19 cellular contexts compared by ENCODE assay signal in genomic region chrX:153750126-153750774, GRCh38. TPM values are rescaled to one million over a fixed set of nuclear protein-coding genes. Genes with fewer than 3 reads are reported as not detected.
A peak's percentile ranks its signal among the peaks of the same experiment; 100 is the strongest.
DNase-seq lines count a peak whose midpoint lies in the region; ATAC-seq, FAIRE-seq and TF ChIP-seq lines count a peak whose summit lies in the region.
"Had no signal": no experiment of that assay in that cellular context is flagged by ENCODE, and none has a peak within 500 bp of the region (broad histone marks: within the 10 kb centered on the region; RNA-seq: fewer than 3 reads in every experiment).

No MANE protein-coding gene starts in this region.

- intact Hi-C loops in K562 (cut with micrococcal nuclease) = no loop called here
- intact Hi-C loops in kidney (cut with DNase I) = no loop called here
- intact Hi-C loops in aorta (cut with DNase I) = no loop called here

- H3K4me1 ChIP-seq in K562 (replicated peaks in 1 of 2; ENCODE audit: control insufficient read depth in 2 of 2, insufficient read depth in 2 of 2, low read length in 2 of 2) = peaks cover 0 to under 1% of the 10 kb centered on the region in 2 experiments; a peak in 1 of 5 replicates
- no peaks in the 10 kb centered on the region for H3K4me1 ChIP-seq in kidney (ENCODE audit: control insufficient read depth in 1 of 2, insufficient read depth in 1 of 2, low read depth in 1 of 2, low read length in 2 of 2)
- H3K4me1 ChIP-seq in aorta (ENCODE audit: control insufficient read depth in 1 of 2, insufficient read depth in 2 of 2, low read length in 2 of 2) = no peaks in the 10 kb centered on the region

- TF ChIP-seq POLR2A in K562 (conservative IDR thresholded peaks at IDR 0.05) = no peak

- H2AFZ ChIP-seq in K562 (ENCODE audit: low read depth, low read length) = no peak overlapping the region

- H3K36me3 ChIP-seq in K562 (ENCODE audit: control insufficient read depth, insufficient read depth, low read length) (no peaks in the 10 kb centered on the region), kidney (ENCODE audit: control insufficient read depth in 1 of 2, insufficient read depth in 2 of 2, low read length in 2 of 2) (no peaks in the 10 kb centered on the region), aorta (ENCODE audit: control insufficient read depth in 1 of 2, insufficient read depth in 2 of 2, low read length in 1 of 2) (no peaks in the 10 kb centered on the region)

- TF ChIP-seq EP300 in K562 (IDR thresholded peaks at IDR 0.05; ENCODE audit: low read length) = no peak

- H3K4me2 ChIP-seq in K562 (ENCODE audit: insufficient read depth, low read length) = no peak overlapping the region
- H3K4me2 ChIP-seq: KMS-11 had no signal

- TF ChIP-seq CTCF in K562 (IDR thresholded peaks at IDR 0.05 in 2 of 3, conservative IDR thresholded peaks at IDR 0.05 in 1 of 3; ENCODE audit: insufficient read depth in 2 of 3, low read depth in 1 of 3, low read length in 3 of 3) = no peak
- no peak for TF ChIP-seq CTCF in kidney (IDR thresholded peaks at IDR 0.05; ENCODE audit: borderline replicate concordance, extremely low read depth, insufficient read depth)

- no peak overlapping the region for H3K9ac ChIP-seq in K562 (ENCODE audit: insufficient read depth in 1 of 2, low read depth in 2 of 2, low read length in 2 of 2)
- no peak overlapping the region for H3K9ac ChIP-seq in kidney (ENCODE audit: low read length in 2 of 2)
- H3K9ac ChIP-seq: KMS-11 had no signal

- H3K9me3 ChIP-seq in K562 (replicated peaks; ENCODE audit: control insufficient read depth, insufficient read depth, low read depth, low read length) = no peaks in the 10 kb centered on the region
- H3K9me3 ChIP-seq in kidney (ENCODE audit: control insufficient read depth in 1 of 2, low read length in 2 of 2) = no peaks in the 10 kb centered on the region
- no peaks in the 10 kb centered on the region for H3K9me3 ChIP-seq in aorta (ENCODE audit: control insufficient read depth, low read length)

- POLR2A ChIA-PET in K562 (lab: Yijun Ruan, JAX) = no interaction called here

- no peak for FAIRE-seq in K562 (lab: Jason Lieb, UNC)
- FAIRE-seq in kidney (lab: Jason Lieb, UNC) = no peak
- FAIRE-seq: RCC 7860 had no signal

- BruUV-seq in K562 (replicated peaks; lab: Mats Ljungman, UMichigan) = no TSS peak

- ATAC-seq in K562 (no peak; the same call in 2 of the 3 replicates), aorta (ENCODE audit: low FRiP score) (no peak)

- H3K9me1 ChIP-seq in K562 (ENCODE audit: control insufficient read depth, insufficient read depth, low read length) = no peaks in the 10 kb centered on the region

- H3K79me2 ChIP-seq in K562 (ENCODE audit: control insufficient read depth, insufficient read depth, low read length) = no peaks in the 10 kb centered on the region

- WGBS in K562 (ENCODE audit: insufficient coverage, low coverage, missing lambda C conversion rate) = 62% methylated on average over 7 of the region's 12 CpGs
- WGBS in aorta, 2 donors = 69 to 76% methylated on average over 12 of the region's 12 CpGs

- no peak for TF ChIP-seq RAD21 in K562 (CRISPR knock-in tag; conservative IDR thresholded peaks at IDR 0.05 in 1 of 2, IDR thresholded peaks at IDR 0.05 in 1 of 2)

- CTCF ChIA-PET in K562 (lab: Yijun Ruan, JAX; ENCODE audit: low intra/inter-chr PET ratio) = no interaction called here

- DNase-seq in NCI-H1694 (lab: John Stamatoyannopoulos, UW) = peak; percentile 57
- peak in 1 of 4 experiments; percentile 3 for DNase-seq in K562 (ENCODE audit: extremely low read depth in 1 of 4, low spot score in 3 of 4)
- peak; percentile 8 for DNase-seq in kidney
- DNase-seq in H4 (ENCODE audit: low spot score) = no peak
- no peak for DNase-seq in aorta
- no peak for DNase-seq in amniotic stem cell (lab: John Stamatoyannopoulos, UW)
- DNase-seq: ACHN; DMS79; H9; NCI-H1417 treated with DMSO at 0.1 percent for 48 hours; NCI-H2081; NCI-H510A; NCI-H748 treated with DMSO at 0.1 percent for 48 hours; NK-92 treated with Interleukin-12 subunit alpha and Interleukin-12 subunit beta, amount 100 ng/mL, for 24 hours; Right ventricle myocardium superior had no signal

- H3K4me3 ChIP-seq in K562 = no peak overlapping the region
- no peak overlapping the region for H3K4me3 ChIP-seq in kidney (ENCODE audit: low read length in 2 of 2)
- H3K4me3 ChIP-seq in aorta (ENCODE audit: low read length in 2 of 2) = no peak overlapping the region
- H3K4me3 ChIP-seq: SK-N-MC had no signal

- in situ Hi-C loops in K562 (cut with MboI) = no loop called here

- H3K27me3 ChIP-seq in K562 (ENCODE audit: control insufficient read depth in 2 of 2, insufficient read depth in 2 of 2, low read length in 2 of 2) = no peaks in the 10 kb centered on the region
- no peaks in the 10 kb centered on the region for H3K27me3 ChIP-seq in aorta (ENCODE audit: control insufficient read depth in 1 of 2, insufficient read depth in 2 of 2, low read length in 1 of 2)

- H4K20me1 ChIP-seq in K562 (replicated peaks; ENCODE audit: control insufficient read depth, insufficient read depth, low read length) = no peaks in the 10 kb centered on the region

- no peak overlapping the region for H3K27ac ChIP-seq in K562 (ENCODE audit: extremely low read depth, low read depth, low read length)
- H3K27ac ChIP-seq in kidney (ENCODE audit: low read depth in 2 of 2, low read length in 2 of 2) = no peak overlapping the region
- H3K27ac ChIP-seq in aorta (ENCODE audit: low read depth in 1 of 2, low read length in 2 of 2) = no peak overlapping the region
- H3K27ac ChIP-seq: C4-2B, KMS-11, SK-N-MC had no signal

RNA-seq across cellular contexts. Expression of gene PLXNB3, which starts 13.8 kb away (rescaled TPM):
- 2.4 and 18.7 TPM in 2 replicates for total RNA-seq in K562 (2011; cell fraction: chromatin; rRNA removed; ENCODE audit: low replicate concordance)
- total RNA-seq in K562 (2011; cell fraction: nucleolus; rRNA removed) = 5.5 and 11.0 TPM in 2 replicates
- total RNA-seq in K562 (2011; cell fraction: nucleoplasm; rRNA removed) = 3.1 and 3.7 TPM in 2 replicates
- total RNA-seq in K562 (2014; rRNA removed) (1.6 and 2.0 TPM in 2 replicates), K562 (2014; rRNA removed; fragmentation: Illumina TruSeq; extraction: Trizol) (0.22 TPM in 1 of 2 replicates, not detected in the other), K562 (2015; rRNA removed; fragmentation: Illumina TruSeq; extraction: Trizol) (0.25 and 0.72 TPM in 2 replicates), K562 (2021) (1.6 TPM in 2 replicates), kidney (5.6 TPM), aorta (10 to 100 TPM; 18.0 to 18.7 TPM)
- polyA plus RNA-seq in K562 (2011; rRNA removed) (1.5 and 2.4 TPM in 2 replicates), K562 (2014; fragmentation: Illumina TruSeq; extraction: Trizol) (0.40 and 0.50 TPM in 2 replicates), K562 (2014; fragmentation: Nextera tagmentation; extraction: Ambion mirVana) (not detected), K562 (2014; rRNA removed) (1.4 and 1.6 TPM in 2 replicates), kidney (ENCODE audit: insufficient read depth, low read depth, low replicate concordance) (2.2 TPM), aorta (10 to 100 TPM in 1 of 2 donors, under 1 TPM in 1; 0.38 to 31.4 TPM)
- 0.63 and 1.1 TPM in 2 replicates for polyA plus RNA-seq in K562 (2011; cell fraction: cytosol; rRNA removed)
- 12.2 and 14.5 TPM in 2 replicates for polyA plus RNA-seq in K562 (2011; cell fraction: nucleus; rRNA removed)
- polyA plus RNA-seq in K562 (2012) = 0.94 and 1.7 TPM in 2 replicates
- polyA minus RNA-seq in K562 (2011; rRNA and poly(A)+ RNA removed) = 0.81 and 1.2 TPM in 2 replicates
- 1.2 and 2.0 TPM in 2 replicates for polyA minus RNA-seq in K562 (2011; cell fraction: cytosol; rRNA and poly(A)+ RNA removed)
- polyA minus RNA-seq in K562 (2011; cell fraction: nucleus; rRNA and poly(A)+ RNA removed) = 4.0 and 4.3 TPM in 2 replicates
- 0.60 and 1.6 TPM in 2 replicates for total RNA-seq in H4 (2014; rRNA removed; shearing (Covaris generic))

RNA-seq across cellular contexts. Expression of gene ABCD1, which starts 25.6 kb away (rescaled TPM):
- 3.4 and 16.6 TPM in 2 replicates for total RNA-seq in K562 (2011; cell fraction: chromatin; rRNA removed; ENCODE audit: low replicate concordance)
- 12.9 and 17.3 TPM in 2 replicates for total RNA-seq in K562 (2011; cell fraction: nucleolus; rRNA removed)
- total RNA-seq in K562 (2011; cell fraction: nucleoplasm; rRNA removed) = 7.3 TPM in 2 replicates
- total RNA-seq in K562 (2014; rRNA removed) = 3.9 and 6.0 TPM in 2 replicates
- total RNA-seq in K562 (2014; rRNA removed; fragmentation: Illumina TruSeq; extraction: Trizol) = 0.80 and 1.4 TPM in 2 replicates
- 2.8 and 3.1 TPM in 2 replicates for total RNA-seq in K562 (2015; rRNA removed; fragmentation: Illumina TruSeq; extraction: Trizol)
- total RNA-seq in K562 (2021) = 6.9 and 7.1 TPM in 2 replicates
- polyA plus RNA-seq in K562 (2011; rRNA removed) = 1.6 and 3.8 TPM in 2 replicates
- polyA plus RNA-seq in K562 (2011; cell fraction: cytosol; rRNA removed) = 2.8 and 5.5 TPM in 2 replicates
- 8.7 and 16.4 TPM in 2 replicates for polyA plus RNA-seq in K562 (2011; cell fraction: nucleus; rRNA removed)
- polyA plus RNA-seq in K562 (2012) = 6.3 and 9.6 TPM in 2 replicates
- polyA plus RNA-seq in K562 (2014; fragmentation: Illumina TruSeq; extraction: Trizol) = 2.2 and 3.5 TPM in 2 replicates
- under 1 TPM; 0.07 to 0.18 TPM for polyA plus RNA-seq in K562 (2014; fragmentation: Nextera tagmentation; extraction: Ambion mirVana)
- polyA plus RNA-seq in K562 (2014; rRNA removed) = 3.8 and 5.2 TPM in 2 replicates
- 1.8 and 2.6 TPM in 2 replicates for polyA minus RNA-seq in K562 (2011; rRNA and poly(A)+ RNA removed)
- polyA minus RNA-seq in K562 (2011; cell fraction: cytosol; rRNA and poly(A)+ RNA removed) = 4.3 and 4.4 TPM in 2 replicates
- 7.9 and 8.4 TPM in 2 replicates for polyA minus RNA-seq in K562 (2011; cell fraction: nucleus; rRNA and poly(A)+ RNA removed)
- 13.7 TPM for total RNA-seq in kidney
- 5.2 TPM for polyA plus RNA-seq in kidney (ENCODE audit: insufficient read depth, low read depth, low replicate concordance)
- 8.6 and 9.1 TPM in 2 replicates for total RNA-seq in H4 (2014; rRNA removed; shearing (Covaris generic))
- 10 to 100 TPM; 11.4 to 15.8 TPM for total RNA-seq in aorta
- polyA plus RNA-seq in aorta = 1 to 10 TPM; 8.8 to 9.9 TPM

RNA-seq across cellular contexts. Expression of gene BCAP31, which starts 26.1 kb away (rescaled TPM):
- 194 and 313 TPM in 2 replicates for total RNA-seq in K562 (2011; cell fraction: chromatin; rRNA removed; ENCODE audit: low replicate concordance)
- 389 and 398 TPM in 2 replicates for total RNA-seq in K562 (2011; cell fraction: nucleolus; rRNA removed)
- 299 and 322 TPM in 2 replicates for total RNA-seq in K562 (2011; cell fraction: nucleoplasm; rRNA removed)
- total RNA-seq in K562 (2014; rRNA removed) = 156 and 184 TPM in 2 replicates
- 206 and 225 TPM in 2 replicates for total RNA-seq in K562 (2014; rRNA removed; fragmentation: Illumina TruSeq; extraction: Trizol)
- total RNA-seq in K562 (2015; rRNA removed; fragmentation: Illumina TruSeq; extraction: Trizol) = 170 and 173 TPM in 2 replicates
- total RNA-seq in K562 (2021) = 261 and 262 TPM in 2 replicates
- polyA plus RNA-seq in K562 (2011; rRNA removed) = 157 and 186 TPM in 2 replicates
- polyA plus RNA-seq in K562 (2011; cell fraction: cytosol; rRNA removed) = 164 and 227 TPM in 2 replicates
- 115 and 116 TPM in 2 replicates for polyA plus RNA-seq in K562 (2011; cell fraction: nucleus; rRNA removed)
- polyA plus RNA-seq in K562 (2012) = 235 and 441 TPM in 2 replicates
- polyA plus RNA-seq in K562 (2014; fragmentation: Illumina TruSeq; extraction: Trizol) = 188 and 219 TPM in 2 replicates
- polyA plus RNA-seq in K562 (2014; fragmentation: Nextera tagmentation; extraction: Ambion mirVana) = 100 to 1,000 TPM; 562 to 683 TPM
- 175 and 176 TPM in 2 replicates for polyA plus RNA-seq in K562 (2014; rRNA removed)
- 177 and 181 TPM in 2 replicates for polyA minus RNA-seq in K562 (2011; rRNA and poly(A)+ RNA removed)
- polyA minus RNA-seq in K562 (2011; cell fraction: cytosol; rRNA and poly(A)+ RNA removed) = 74.4 and 86.4 TPM in 2 replicates
- polyA minus RNA-seq in K562 (2011; cell fraction: nucleus; rRNA and poly(A)+ RNA removed) = 30.8 and 43.7 TPM in 2 replicates
- total RNA-seq in kidney = 218 TPM
- 246 TPM for polyA plus RNA-seq in kidney (ENCODE audit: insufficient read depth, low read depth, low replicate concordance)
- 233 and 264 TPM in 2 replicates for total RNA-seq in H4 (2014; rRNA removed; shearing (Covaris generic))
- 100 to 1,000 TPM; 118 to 130 TPM for total RNA-seq in aorta
- 100 to 1,000 TPM; 101 to 128 TPM for polyA plus RNA-seq in aorta

RNA-seq across cellular contexts. Expression of gene SRPK3, which starts 30.6 kb away (rescaled TPM):
- 0.42 TPM in 1 of 2 replicates, not detected in the other for total RNA-seq in K562 (2011; cell fraction: chromatin; rRNA removed; ENCODE audit: low replicate concordance)
- 0.17 and 0.39 TPM in 2 replicates for total RNA-seq in K562 (2011; cell fraction: nucleolus; rRNA removed)
- 0.07 TPM in 1 of 2 replicates, not detected in the other for total RNA-seq in K562 (2011; cell fraction: nucleoplasm; rRNA removed)
- 0.09 TPM in 1 of 2 replicates, not detected in the other for total RNA-seq in K562 (2014; rRNA removed)
- total RNA-seq in K562 (2014; rRNA removed; fragmentation: Illumina TruSeq; extraction: Trizol) = not detected in 2 replicates
- total RNA-seq in K562 (2015; rRNA removed; fragmentation: Illumina TruSeq; extraction: Trizol) = not detected in 2 replicates
- total RNA-seq in K562 (2021) = 0.04 TPM in 1 of 2 replicates, not detected in the other
- polyA plus RNA-seq in K562 (2011; rRNA removed) = 0.01 and 0.12 TPM in 2 replicates
- 0.03 and 0.15 TPM in 2 replicates for polyA plus RNA-seq in K562 (2011; cell fraction: cytosol; rRNA removed)
- 0.07 and 0.27 TPM in 2 replicates for polyA plus RNA-seq in K562 (2011; cell fraction: nucleus; rRNA removed)
- 0.84 and 1.1 TPM in 2 replicates for polyA plus RNA-seq in K562 (2012)
- polyA plus RNA-seq in K562 (2014; fragmentation: Illumina TruSeq; extraction: Trizol) = 0.03 TPM in 1 of 2 replicates, not detected in the other
- under 1 TPM; 0.04 to 0.06 TPM for polyA plus RNA-seq in K562 (2014; fragmentation: Nextera tagmentation; extraction: Ambion mirVana)
- 0.03 and 0.07 TPM in 2 replicates for polyA plus RNA-seq in K562 (2014; rRNA removed)
- not detected in 2 replicates for polyA minus RNA-seq in K562 (2011; rRNA and poly(A)+ RNA removed)
- not detected in 2 replicates for polyA minus RNA-seq in K562 (2011; cell fraction: cytosol; rRNA and poly(A)+ RNA removed)
- 0.11 and 0.13 TPM in 2 replicates for polyA minus RNA-seq in K562 (2011; cell fraction: nucleus; rRNA and poly(A)+ RNA removed)
- 1.1 TPM for total RNA-seq in kidney
- polyA plus RNA-seq in kidney (ENCODE audit: insufficient read depth, low read depth, low replicate concordance) = 0.58 TPM
- total RNA-seq in H4 (2014; rRNA removed; shearing (Covaris generic)) = 0.06 and 0.35 TPM in 2 replicates
- 1 to 10 TPM; 5.4 to 8.0 TPM for total RNA-seq in aorta
- polyA plus RNA-seq in aorta = 10 to 100 TPM in 1 of 2 donors, 1 to 10 TPM in 1; 1.1 to 11.0 TPM
- total RNA-seq: H9 had no signal

RNA-seq across cellular contexts. Expression of gene IDH3G, which starts 43.9 kb away (rescaled TPM):
- 85.9 and 295 TPM in 2 replicates for total RNA-seq in K562 (2011; cell fraction: chromatin; rRNA removed; ENCODE audit: low replicate concordance)
- total RNA-seq in K562 (2011; cell fraction: nucleolus; rRNA removed) = 142 and 145 TPM in 2 replicates
- total RNA-seq in K562 (2011; cell fraction: nucleoplasm; rRNA removed) = 98.2 and 107 TPM in 2 replicates
- total RNA-seq in K562 (2014; rRNA removed) (62.4 and 70.5 TPM in 2 replicates), K562 (2014; rRNA removed; fragmentation: Illumina TruSeq; extraction: Trizol) (16.3 and 30.6 TPM in 2 replicates), K562 (2015; rRNA removed; fragmentation: Illumina TruSeq; extraction: Trizol) (34.1 and 39.2 TPM in 2 replicates), K562 (2021) (64.0 and 67.1 TPM in 2 replicates), kidney (62.1 TPM), aorta (10 to 100 TPM; 46.8 to 48.4 TPM)
- polyA plus RNA-seq in K562 (2011; rRNA removed) (37.9 and 74.6 TPM in 2 replicates), K562 (2014; fragmentation: Illumina TruSeq; extraction: Trizol) (72.5 and 80.1 TPM in 2 replicates), K562 (2014; fragmentation: Nextera tagmentation; extraction: Ambion mirVana) (10 to 100 TPM; 24.3 to 36.4 TPM), K562 (2014; rRNA removed) (63.2 and 69.3 TPM in 2 replicates), kidney (ENCODE audit: insufficient read depth, low read depth, low replicate concordance) (100 TPM), aorta (10 to 100 TPM; 33.3 to 72.5 TPM)
- 81.4 and 108 TPM in 2 replicates for polyA plus RNA-seq in K562 (2011; cell fraction: cytosol; rRNA removed)
- 174 and 207 TPM in 2 replicates for polyA plus RNA-seq in K562 (2011; cell fraction: nucleus; rRNA removed)
- polyA plus RNA-seq in K562 (2012) = 78.2 and 88.3 TPM in 2 replicates
- polyA minus RNA-seq in K562 (2011; rRNA and poly(A)+ RNA removed) = 72.5 and 76.8 TPM in 2 replicates
- 47.7 and 58.4 TPM in 2 replicates for polyA minus RNA-seq in K562 (2011; cell fraction: cytosol; rRNA and poly(A)+ RNA removed)
- polyA minus RNA-seq in K562 (2011; cell fraction: nucleus; rRNA and poly(A)+ RNA removed) = 49.9 and 58.3 TPM in 2 replicates
- total RNA-seq in H4 (2014; rRNA removed; shearing (Covaris generic)) = 68.9 and 78.0 TPM in 2 replicates

Comparison
In these comparisons a context has a peak if more than half of its experiments do, and no peak if none do; other contexts are left out.
1. DNase-seq: peak in NCI-H1694 (single experiment) and kidney (single experiment); none in H4 (single experiment), aorta (0 of 2) and amniotic stem cell (single experiment).